ENCODE assay signal across 2 cellular contexts in genomic region chr20:225879-226278, GRCh38.
TF ChIP-seq lines count a peak whose summit lies in the region.

No MANE protein-coding gene starts in this region.

TF ChIP-seq in HEK293, 187 proteins besides CTCF, POLR2A, EP300 and RAD21:
- TF ChIP-seq ZNF146 (tag by site-specific recombination; IDR thresholded peaks at IDR 0.05): peak; percentile 85

TF ChIP-seq in K562, 482 proteins besides CTCF, POLR2A, EP300 and RAD21:
- TF ChIP-seq ZNF146 (CRISPR knock-in tag; IDR thresholded peaks at IDR 0.05; ENCODE audit: unreplicated experiment): peak; percentile 46
